In genomic region chr5:178115136-178115834, GRCh38 we compare ENCODE assay signal across 8 cellular contexts. TPM values are rescaled to one million over a fixed set of nuclear protein-coding genes. Genes with fewer than 3 reads are reported as not detected.
A peak's percentile ranks its signal among the peaks of the same experiment; 100 is the strongest.
DNase-seq lines count a peak whose midpoint lies in the region; ATAC-seq and TF ChIP-seq lines count a peak whose summit lies in the region.
"Had no signal": no experiment of that assay in that cellular context is flagged by ENCODE, and none has a peak within 500 bp of the region (broad histone marks: within the 10 kb centered on the region; RNA-seq: fewer than 3 reads in every experiment).

No MANE protein-coding gene starts in this region.

- WGBS in esophagus squamous epithelium, 2 donors = 67 to 77% methylated on average over 12 of the region's 13 CpGs

- H3K27me3 ChIP-seq in esophagus squamous epithelium (peaks cover 0 to 68% (median 3%) of the 10 kb centered on the region in 4 donors), gastrocnemius medialis (peaks cover 35 to 51% (median 38%) of the 10 kb centered on the region in 3 donors)
- H3K27me3 ChIP-seq: uterus had no signal

- DNase-seq in RWPE1 (ENCODE audit: low spot score) (no peak), esophagus squamous epithelium (lab: John Stamatoyannopoulos, UW) (no peak), gastrocnemius medialis (no peak), GM13976 (ENCODE audit: low spot score) (no peak), HuH-7.5 (ENCODE audit: low spot score) (no peak)
- DNase-seq: uterus had no signal

- TF ChIP-seq CTCF in RWPE1 (conservative IDR thresholded peaks at IDR 0.05; ENCODE audit: low read depth) = no peak
- no peak for TF ChIP-seq CTCF in esophagus squamous epithelium (IDR thresholded peaks at IDR 0.05)
- TF ChIP-seq CTCF in gastrocnemius medialis (IDR thresholded peaks at IDR 0.05 in 4 of 5, conservative IDR thresholded peaks at IDR 0.05 in 1 of 5) = no peak
- TF ChIP-seq CTCF in GM13976 (IDR thresholded peaks at IDR 0.05; ENCODE audit: borderline replicate concordance, control extremely low read depth, extremely low read depth, insufficient read depth, missing control alignments) = no peak

- TF ChIP-seq POLR2A in esophagus squamous epithelium (IDR thresholded peaks at IDR 0.05) = no peak
- TF ChIP-seq POLR2A in gastrocnemius medialis (IDR thresholded peaks at IDR 0.05) = no peak

- peak overlapping the region; percentile 54 to 78 (median 67) for H3K4me3 ChIP-seq in esophagus squamous epithelium
- peak overlapping the region in 3 of 4 donors; percentile 22 to 52 (median 41) for H3K4me3 ChIP-seq in gastrocnemius medialis
- H3K4me3 ChIP-seq: uterus had no signal

- peak overlapping the region; percentile 24; the same call in 1 of the 2 replicates for H3K27ac ChIP-seq in RWPE1
- peak overlapping the region in 3 of 4 donors; percentile 86 to 94 (median 86) for H3K27ac ChIP-seq in esophagus squamous epithelium
- H3K27ac ChIP-seq in gastrocnemius medialis = peak overlapping the region in 3 of 4 donors; percentile 9 to 48 (median 43)
- H3K27ac ChIP-seq: uterus had no signal

- H3K36me3 ChIP-seq in esophagus squamous epithelium (peaks cover 0 to 9% (median 0%) of the 10 kb centered on the region in 3 donors), gastrocnemius medialis (no peaks in the 10 kb centered on the region)
- H3K36me3 ChIP-seq: uterus had no signal

- peak; percentile 21 for ATAC-seq in GM18502 (IDR thresholded peaks at IDR 0.05; ENCODE audit: poor library complexity, unreplicated experiment)
- ATAC-seq in gastrocnemius medialis = no peak
- ATAC-seq in HG03354 (IDR thresholded peaks at IDR 0.05; ENCODE audit: poor library complexity, severe bottlenecking, unreplicated experiment) = no peak

- H3K9me3 ChIP-seq in esophagus squamous epithelium = no peaks in the 10 kb centered on the region
- H3K9me3 ChIP-seq in gastrocnemius medialis = no peaks in the 10 kb centered on the region
- H3K9me3 ChIP-seq: uterus had no signal

- POLR2A ChIA-PET in RWPE1 (lab: Yijun Ruan, JAX; ENCODE audit: low non-redundant PET) = no interaction called here

- intact Hi-C loops in esophagus squamous epithelium (cut with DNase I) = no loop called here
- intact Hi-C loops in gastrocnemius medialis (cut with DNase I; ENCODE audit: low total_unique reads) = no loop called here

- CTCF ChIA-PET in RWPE1 (lab: Yijun Ruan, JAX) = interaction anchor here (1.1 to 1.7 kb wide), 2 partner anchors 39 to 40 kb away, joined by 4 to 6 read pairs; no protein-coding TSS in a partner anchor

- H3K4me1 ChIP-seq in esophagus squamous epithelium = peaks cover 26 to 100% (median 33%) of the 10 kb centered on the region in 3 donors
- H3K4me1 ChIP-seq in gastrocnemius medialis = peaks cover 2 to 10% of the 10 kb centered on the region in 2 donors

- in situ Hi-C loops in gastrocnemius medialis (cut with MboI; ENCODE audit: low sequenced_read_pairs in 4 of 4) (no loop called here), GM13976 (cut with MboI; ENCODE audit: low sequenced_read_pairs, unreplicated experiment) (no loop called here)

RNA-seq across cellular contexts. Expression of gene N4BP3, which starts 2.0 kb away (rescaled TPM):
- total RNA-seq in esophagus squamous epithelium (10 to 100 TPM; 14.0 to 32.6 (median 16.1) TPM), gastrocnemius medialis (1 to 10 TPM; 1.6 to 3.2 (median 2.1) TPM)

RNA-seq across cellular contexts. Expression of gene RMND5B, which starts 15.5 kb away (rescaled TPM):
- total RNA-seq in esophagus squamous epithelium (10 to 100 TPM; 43.9 to 88.1 (median 64.4) TPM), gastrocnemius medialis (10 to 100 TPM; 24.0 to 55.9 (median 44.2) TPM)

RNA-seq across cellular contexts. Expression of gene NHP2, which starts 38.4 kb away (rescaled TPM):
- 100 to 1,000 TPM; 288 to 408 (median 358) TPM for total RNA-seq in esophagus squamous epithelium
- total RNA-seq in gastrocnemius medialis = 100 to 1,000 TPM; 157 to 261 (median 241) TPM

Comparison
In these comparisons a context has a peak if more than half of its experiments do, and no peak if none do; other contexts are left out.
1. H3K27ac ChIP-seq: peak in every context shown above with its lines; median percentile 86 in esophagus squamous epithelium; 43 in gastrocnemius medialis; 24 in RWPE1.